In genomic region chr10:6037975-6038624, GRCh38 we compare ENCODE assay signal across 16 cellular contexts. TPM values are rescaled to one million over a fixed set of nuclear protein-coding genes. Genes with fewer than 3 reads are reported as not detected.
A peak's percentile ranks its signal among the peaks of the same experiment; 100 is the strongest.
DNase-seq lines count a peak whose midpoint lies in the region; ATAC-seq and TF ChIP-seq lines count a peak whose summit lies in the region.
"Had no signal": no experiment of that assay in that cellular context is flagged by ENCODE, and none has a peak within 500 bp of the region (broad histone marks: within the 10 kb centered on the region; RNA-seq: fewer than 3 reads in every experiment).

No MANE protein-coding gene starts in this region.

- DNase-seq in stimulated activated CD4-positive, alpha-beta T cell treated with anti-CD3 and anti-CD28 coated beads, Interleukin-15, amount 100 ng/mL, for 24 hours: peak; percentile 20
- DNase-seq in stimulated activated CD4-positive, alpha-beta T cell treated with anti-CD3 and anti-CD28 coated beads, Interleukin-1b, Interleukin-23, amount 100 ng/mL, for 48 hours: no peak
- DNase-seq in activated CD4-positive, alpha-beta memory T cell treated with anti-CD3 and anti-CD28 coated beads for 36 hours: peak; percentile 37
- DNase-seq in effector memory CD8-positive, alpha-beta T cell: peak; percentile 23 to 39 (median 34)
- peak; percentile 7 for DNase-seq in ureter (ENCODE audit: low spot score)
- no peak for DNase-seq in HAP-1 (ENCODE audit: low spot score in 2 of 2)
- no peak for DNase-seq in progenitor cell of endocrine pancreas (ENCODE audit: low spot score, unreplicated experiment)
- DNase-seq: foreskin keratinocyte, NCI-H1105, NCI-H446, ovary, PC-9, spleen, upper lobe of right lung had no signal

- in situ Hi-C loops in HAP-1 (cut with MboI; ENCODE audit: low sequenced_read_pairs): no loop called here

- no peaks in the 10 kb centered on the region for H3K27me3 Mint-ChIP-seq in activated CD4-positive, alpha-beta memory T cell treated with anti-CD3 and anti-CD28 coated beads for 36 hours
- no peaks in the 10 kb centered on the region for H3K27me3 Mint-ChIP-seq in effector memory CD8-positive, alpha-beta T cell
- peaks cover 28% of the 10 kb centered on the region for H3K27me3 Mint-ChIP-seq in progenitor cell of endocrine pancreas

- no peak overlapping the region for H3K4me3 ChIP-seq in HAP-1
- H3K4me3 ChIP-seq: ovary, PC-9, spleen, upper lobe of right lung had no signal

- CTCF ChIA-PET in activated CD4-positive, alpha-beta memory T cell treated with anti-CD3 and anti-CD28 coated beads for 36 hours (lab: Charles Lee): interaction anchor here (1.1 to 1.8 kb wide), 2 partner anchors 24 to 48 kb away, joined by 3 to 8 read pairs; no protein-coding TSS in a partner anchor

- intact Hi-C loops in activated CD4-positive, alpha-beta memory T cell treated with anti-CD3 and anti-CD28 coated beads for 36 hours (cut with micrococcal nuclease): no loop called here

- H3K9me3 ChIP-seq in HAP-1: no peaks in the 10 kb centered on the region; the same call in 1 of the 2 replicates
- H3K9me3 ChIP-seq: ovary, spleen, upper lobe of right lung had no signal

- H3K9me3 Mint-ChIP-seq in activated CD4-positive, alpha-beta memory T cell treated with anti-CD3 and anti-CD28 coated beads for 36 hours: no peaks in the 10 kb centered on the region
- no peaks in the 10 kb centered on the region for H3K9me3 Mint-ChIP-seq in effector memory CD8-positive, alpha-beta T cell
- peaks cover 4% of the 10 kb centered on the region for H3K9me3 Mint-ChIP-seq in progenitor cell of endocrine pancreas (ENCODE audit: low read depth)

- peak; percentile 84 for ATAC-seq in effector memory CD8-positive, alpha-beta T cell (replicated peaks)
- ATAC-seq in GM18519 (IDR thresholded peaks at IDR 0.05; ENCODE audit: low FRiP score, unreplicated experiment): no peak
- ATAC-seq: foreskin keratinocyte, upper lobe of right lung had no signal

- no peak for TF ChIP-seq CTCF in progenitor cell of endocrine pancreas (IDR thresholded peaks at IDR 0.05; ENCODE audit: unreplicated experiment)

- peaks cover 91% of the 10 kb centered on the region for H3K36me3 Mint-ChIP-seq in activated CD4-positive, alpha-beta memory T cell treated with anti-CD3 and anti-CD28 coated beads for 36 hours
- H3K36me3 Mint-ChIP-seq in effector memory CD8-positive, alpha-beta T cell (ENCODE audit: insufficient read depth): peaks cover 5% of the 10 kb centered on the region
- no peaks in the 10 kb centered on the region for H3K36me3 Mint-ChIP-seq in progenitor cell of endocrine pancreas (ENCODE audit: insufficient read depth)

- H3K4me1 Mint-ChIP-seq in activated CD4-positive, alpha-beta memory T cell treated with anti-CD3 and anti-CD28 coated beads for 36 hours (ENCODE audit: low read depth): peaks cover 92% of the 10 kb centered on the region
- H3K4me1 Mint-ChIP-seq in effector memory CD8-positive, alpha-beta T cell (ENCODE audit: low read depth in 2 of 2): peaks cover 29 to 34% of the 10 kb centered on the region in 2 donors
- H3K4me1 Mint-ChIP-seq in progenitor cell of endocrine pancreas (ENCODE audit: low read depth): peaks cover 2% of the 10 kb centered on the region

- H3K27me3 ChIP-seq in HAP-1 (ENCODE audit: low read depth): 0 out of 2 replicates have a peak, but pooled peaks cover 10% of the 10 kb centered on the region
- H3K27me3 ChIP-seq: ovary, spleen, upper lobe of right lung had no signal

- H3K4me3 Mint-ChIP-seq in activated CD4-positive, alpha-beta memory T cell treated with anti-CD3 and anti-CD28 coated beads for 36 hours: peak overlapping the region; percentile 23
- H3K4me3 Mint-ChIP-seq in effector memory CD8-positive, alpha-beta T cell: peak overlapping the region; percentile 24 to 51
- no peak overlapping the region for H3K4me3 Mint-ChIP-seq in progenitor cell of endocrine pancreas (ENCODE audit: low read depth)

- H3K27ac Mint-ChIP-seq in activated CD4-positive, alpha-beta memory T cell treated with anti-CD3 and anti-CD28 coated beads for 36 hours: peak overlapping the region; percentile 81
- peak overlapping the region; percentile 42 to 66 for H3K27ac Mint-ChIP-seq in effector memory CD8-positive, alpha-beta T cell
- no peak overlapping the region for H3K27ac Mint-ChIP-seq in progenitor cell of endocrine pancreas

- POLR2A ChIA-PET in activated CD4-positive, alpha-beta memory T cell treated with anti-CD3 and anti-CD28 coated beads for 36 hours (lab: Charles Lee): interaction anchor here (1.0 to 2.9 kb wide), 7 partner anchors 10 to 62 kb away, joined by 3 to 9 read pairs (median 5); no protein-coding TSS in a partner anchor

- no peaks in the 10 kb centered on the region for H3K4me1 ChIP-seq in HAP-1
- H3K4me1 ChIP-seq: foreskin keratinocyte, upper lobe of right lung had no signal

- H3K36me3 ChIP-seq in HAP-1 (replicated peaks): no peaks in the 10 kb centered on the region
- H3K36me3 ChIP-seq: ovary, spleen, upper lobe of right lung had no signal

RNA-seq across cellular contexts. Expression of gene IL2RA, which starts 24.1 kb away (rescaled TPM):
- total RNA-seq in activated CD4-positive, alpha-beta memory T cell treated with anti-CD3 and anti-CD28 coated beads for 36 hours: 100 to 1,000 TPM; 961 to 988 TPM
- total RNA-seq in ureter (2.2 TPM), progenitor cell of endocrine pancreas (not detected in 2 replicates)
- total RNA-seq: astrocyte, foreskin keratinocyte, PC-9 had no signal

RNA-seq across cellular contexts. Expression of gene RBM17, which starts 50.7 kb away (rescaled TPM):
- 100 to 1,000 TPM; 151 to 155 TPM for total RNA-seq in activated CD4-positive, alpha-beta memory T cell treated with anti-CD3 and anti-CD28 coated beads for 36 hours
- total RNA-seq in ureter: 106 TPM
- total RNA-seq in progenitor cell of endocrine pancreas: 122 and 138 TPM in 2 replicates

Comparison
In these comparisons a context has a peak if more than half of its experiments do, and no peak if none do; other contexts are left out.
1. DNase-seq: peak in stimulated activated CD4-positive, alpha-beta T cell treated with anti-CD3 and anti-CD28 coated beads, Interleukin-15, amount 100 ng/mL, for 24 hours (single experiment), activated CD4-positive, alpha-beta memory T cell treated with anti-CD3 and anti-CD28 coated beads for 36 hours (single experiment), effector memory CD8-positive, alpha-beta T cell (3 of 3) and ureter (single experiment); none in stimulated activated CD4-positive, alpha-beta T cell treated with anti-CD3 and anti-CD28 coated beads, Interleukin-1b, Interleukin-23, amount 100 ng/mL, for 48 hours (single experiment), HAP-1 (0 of 2) and progenitor cell of endocrine pancreas (single experiment).
2. RNA of gene IL2RA, which starts 24.1 kb away (total RNA-seq): 961 to 988 TPM in activated CD4-positive, alpha-beta memory T cell treated with anti-CD3 and anti-CD28 coated beads for 36 hours; 2.2 TPM in ureter (single experiment) and not detected in progenitor cell of endocrine pancreas; every median in the first group is over 100 times any median in the second.